In genomic region chr3:171157286-171157685, GRCh38 we compare ENCODE assay signal across 19 cellular contexts.
DNase-seq lines count a peak whose midpoint lies in the region; ATAC-seq and TF ChIP-seq lines count a peak whose summit lies in the region.
"Had no signal": no experiment of that assay in that cellular context is flagged by ENCODE, and none has a peak within 500 bp of the region (broad histone marks: within the 10 kb centered on the region; RNA-seq: fewer than 3 reads in every experiment).

No MANE protein-coding gene starts in this region.

- H3K36me3 Mint-ChIP-seq in Caco-2 (ENCODE audit: insufficient read depth, unreplicated experiment) (peaks cover 22% of the 10 kb centered on the region), WTC11 (peaks cover 49% of the 10 kb centered on the region)
- H3K36me3 Mint-ChIP-seq in activated CD8-positive, alpha-beta memory T cell treated with anti-CD3 and anti-CD28 coated beads, Interleukin-2, amount 10 ng/mL, durations not matched to agents 7 days and 5 days: peaks cover 21% of the 10 kb centered on the region

- no peaks in the 10 kb centered on the region for H3K9me2 ChIP-seq in hepatocyte (replicated peaks; ENCODE audit: insufficient read depth)

- H4K20me1 ChIP-seq in hepatocyte (ENCODE audit: insufficient read depth, poor library complexity, severe bottlenecking): no peaks in the 10 kb centered on the region

- 82% methylated on average over 14 of the region's 14 CpGs for WGBS in hepatocyte (ENCODE audit: low lambda C conversion rate, missing lambda C conversion rate)

- H3K9me3 Mint-ChIP-seq in Caco-2 (ENCODE audit: unreplicated experiment) (peaks cover 4% of the 10 kb centered on the region), WTC11 (peaks cover under 1% of the 10 kb centered on the region; the same call in 1 of the 2 replicates)
- peaks cover under 1% of the 10 kb centered on the region for H3K9me3 Mint-ChIP-seq in activated CD8-positive, alpha-beta memory T cell treated with anti-CD3 and anti-CD28 coated beads, Interleukin-2, amount 10 ng/mL, durations not matched to agents 7 days and 5 days (ENCODE audit: low read depth)
- H3K9me3 Mint-ChIP-seq: activated T-cell treated with anti-CD3 and anti-CD28 coated beads, Interleukin-2, amount 50 U/mL, for 24 hours had no signal

- H3K4me3 ChIP-seq in Caco-2 (ENCODE audit: low read depth, low read length): no peak overlapping the region
- H3K4me3 ChIP-seq in left ventricle myocardium inferior: no peak overlapping the region
- no peak overlapping the region for H3K4me3 ChIP-seq in hepatocyte
- H3K4me3 ChIP-seq: gastrocnemius medialis had no signal

- no peak overlapping the region for H2AFZ ChIP-seq in hepatocyte

- POLR2A ChIA-PET in Caco-2 (lab: Charles Lee): no interaction called here
- POLR2A ChIA-PET in WTC11 (lab: Charles Lee): no interaction called here

- no peaks in the 10 kb centered on the region; the same call in 1 of the 2 replicates for H3K36me3 ChIP-seq in Caco-2 (ENCODE audit: control insufficient read depth, insufficient read depth, low read length)
- peaks cover 32% of the 10 kb centered on the region for H3K36me3 ChIP-seq in left ventricle myocardium inferior
- no peaks in the 10 kb centered on the region for H3K36me3 ChIP-seq in hepatocyte (replicated peaks; ENCODE audit: insufficient read depth, low read depth)
- H3K36me3 ChIP-seq: neutrophil had no signal

- H3K4me3 Mint-ChIP-seq in Caco-2 (ENCODE audit: unreplicated experiment) (no peak overlapping the region), WTC11 (no peak overlapping the region)
- H3K4me3 Mint-ChIP-seq in activated CD8-positive, alpha-beta memory T cell treated with anti-CD3 and anti-CD28 coated beads, Interleukin-2, amount 10 ng/mL, durations not matched to agents 7 days and 5 days: no peak overlapping the region
- H3K4me3 Mint-ChIP-seq: activated T-cell treated with anti-CD3 and anti-CD28 coated beads, Interleukin-2, amount 50 U/mL, for 24 hours; type B pancreatic cell had no signal

- TF ChIP-seq CTCF in Caco-2 (IDR thresholded peaks at IDR 0.05; ENCODE audit: insufficient read depth in 1 of 2, low read depth in 1 of 2, low read length in 1 of 2, severe bottlenecking in 1 of 2, unreplicated experiment in 1 of 2) (no peak), WTC11 (IDR thresholded peaks at IDR 0.05) (no peak), left ventricle myocardium inferior (IDR thresholded peaks at IDR 0.05; ENCODE audit: borderline replicate concordance) (peak; percentile 17), hepatocyte (IDR thresholded peaks at IDR 0.05; ENCODE audit: poor library complexity) (no peak)

- H3K4me1 ChIP-seq in Caco-2 (peaks cover 31% of the 10 kb centered on the region), left ventricle myocardium inferior (peaks cover 17% of the 10 kb centered on the region), hepatocyte (ENCODE audit: insufficient read depth) (no peaks in the 10 kb centered on the region)
- H3K4me1 ChIP-seq: gastrocnemius medialis had no signal

- H3K4me2 ChIP-seq in hepatocyte: no peak overlapping the region

- H3K79me2 ChIP-seq in hepatocyte: no peaks in the 10 kb centered on the region

- H3K27me3 Mint-ChIP-seq in Caco-2 (ENCODE audit: insufficient read depth, unreplicated experiment) (no peaks in the 10 kb centered on the region), WTC11 (ENCODE audit: low read depth) (no peaks in the 10 kb centered on the region)
- no peaks in the 10 kb centered on the region for H3K27me3 Mint-ChIP-seq in activated CD8-positive, alpha-beta memory T cell treated with anti-CD3 and anti-CD28 coated beads, Interleukin-2, amount 10 ng/mL, durations not matched to agents 7 days and 5 days
- H3K27me3 Mint-ChIP-seq: activated T-cell treated with anti-CD3 and anti-CD28 coated beads, Interleukin-2, amount 50 U/mL, for 24 hours had no signal

- H3K27ac ChIP-seq in left ventricle myocardium inferior (replicated peaks) (no peak overlapping the region), hepatocyte (no peak overlapping the region)
- H3K27ac ChIP-seq: gastrocnemius medialis, neutrophil had no signal

- H3K27ac Mint-ChIP-seq in Caco-2 (ENCODE audit: unreplicated experiment) (peak overlapping the region; percentile 97), WTC11 (no peak overlapping the region)
- no peak overlapping the region for H3K27ac Mint-ChIP-seq in activated CD8-positive, alpha-beta memory T cell treated with anti-CD3 and anti-CD28 coated beads, Interleukin-2, amount 10 ng/mL, durations not matched to agents 7 days and 5 days
- H3K27ac Mint-ChIP-seq: type B pancreatic cell had no signal

- H3K4me1 Mint-ChIP-seq in Caco-2 (ENCODE audit: low read depth, unreplicated experiment) (peaks cover 17% of the 10 kb centered on the region), WTC11 (no peaks in the 10 kb centered on the region)
- no peaks in the 10 kb centered on the region for H3K4me1 Mint-ChIP-seq in activated CD8-positive, alpha-beta memory T cell treated with anti-CD3 and anti-CD28 coated beads, Interleukin-2, amount 10 ng/mL, durations not matched to agents 7 days and 5 days

- no peaks in the 10 kb centered on the region for H3K27me3 ChIP-seq in Caco-2 (replicated peaks; ENCODE audit: control insufficient read depth, insufficient read depth, low read length)
- no peaks in the 10 kb centered on the region for H3K27me3 ChIP-seq in left ventricle myocardium inferior (ENCODE audit: low read depth)
- no peaks in the 10 kb centered on the region for H3K27me3 ChIP-seq in hepatocyte
- H3K27me3 ChIP-seq: gastrocnemius medialis, neutrophil had no signal

- CTCF ChIA-PET in Caco-2 (lab: Charles Lee) (interaction anchor here (1.1 to 1.3 kb wide), 4 partner anchors 14 to 381 kb away, joined by 3 to 14 read pairs (median 6); no protein-coding TSS in a partner anchor), WTC11 (lab: Charles Lee) (interaction anchor here (0.5 to 1.5 kb wide), 2 partner anchors 108 to 383 kb away, joined by 4 read pairs; no protein-coding TSS in a partner anchor)
- CTCF ChIA-PET in activated CD8-positive, alpha-beta memory T cell treated with anti-CD3 and anti-CD28 coated beads, Interleukin-2, amount 10 ng/mL, durations not matched to agents 7 days and 5 days (lab: Charles Lee): no interaction called here

- BruUV-seq in Caco-2 (replicated peaks; lab: Mats Ljungman, UMichigan): no TSS peak

- DNase-seq in Caco-2: peak; percentile 82 to 89
- peak; percentile 14 for DNase-seq in WTC11 (ENCODE audit: low spot score)
- peak; percentile 31 for DNase-seq in left ventricle myocardium inferior
- peak in 43 of 56 donors; percentile 16 to 75 (median 49) for DNase-seq in nucleus accumbens (lab: John Stamatoyannopoulos, UW)
- DNase-seq in hepatocyte (ENCODE audit: low spot score): no peak
- no peak for DNase-seq in activated CD8-positive, alpha-beta memory T cell treated with anti-CD3 and anti-CD28 coated beads, Interleukin-2, amount 10 ng/mL, durations not matched to agents 7 days and 5 days
- DNase-seq: activated CD4-positive, CD25-positive, alpha-beta regulatory T cell treated with anti-CD3 and anti-CD28 coated beads, Interleukin-2, amount 50 U/mL, for 72 hours; activated T-cell treated with anti-CD3 and anti-CD28 coated beads, Interleukin-2, amount 50 U/mL, for 24 hours; AML-193; aorta; gastrocnemius medialis; MV-4-11; stimulated activated CD4-positive, alpha-beta T cell treated with anti-CD3 and anti-CD28 coated beads, Interleukin-15, amount 100 ng/mL, for 24 hours; T-helper 1 cell had no signal

- ATAC-seq in WTC11: peak; percentile 60
- ATAC-seq in GM18861 (IDR thresholded peaks at IDR 0.05; ENCODE audit: unreplicated experiment): no peak
- no peak for ATAC-seq in activated CD8-positive, alpha-beta memory T cell treated with anti-CD3 and anti-CD28 coated beads, Interleukin-2, amount 10 ng/mL, durations not matched to agents 7 days and 5 days
- ATAC-seq in HG03097 (IDR thresholded peaks at IDR 0.05; ENCODE audit: low FRiP score, unreplicated experiment): no peak
- ATAC-seq: left lobe of liver had no signal

- intact Hi-C loops in Caco-2 (cut with micrococcal nuclease; ENCODE audit: unreplicated experiment): loop anchor here (1.0 to 2.0 kb wide), 3 partner anchors 27 to 102 kb away; no protein-coding TSS in a partner anchor
- intact Hi-C loops in left ventricle myocardium inferior (cut with micrococcal nuclease): loop anchor here (10.0 kb wide), 1 partner anchor 408 kb away; no protein-coding TSS in a partner anchor

- H3K9me3 ChIP-seq in Caco-2 (no peaks in the 10 kb centered on the region), left ventricle myocardium inferior (replicated peaks) (peaks cover 3% of the 10 kb centered on the region), hepatocyte (ENCODE audit: low read depth) (no peaks in the 10 kb centered on the region)
- H3K9me3 ChIP-seq: gastrocnemius medialis, neutrophil had no signal

TF ChIP-seq in WTC11, 78 proteins besides CTCF, POLR2A, EP300 and RAD21 (continues in another document):
- no peak for TF ChIP-seq SMAD3 (CRISPR knock-in tag; IDR thresholded peaks at IDR 0.05; ENCODE audit: borderline replicate concordance)
- no peak for TF ChIP-seq MXD4 (CRISPR knock-in tag; IDR thresholded peaks at IDR 0.05; ENCODE audit: borderline replicate concordance)
- TF ChIP-seq, protein P1, sequence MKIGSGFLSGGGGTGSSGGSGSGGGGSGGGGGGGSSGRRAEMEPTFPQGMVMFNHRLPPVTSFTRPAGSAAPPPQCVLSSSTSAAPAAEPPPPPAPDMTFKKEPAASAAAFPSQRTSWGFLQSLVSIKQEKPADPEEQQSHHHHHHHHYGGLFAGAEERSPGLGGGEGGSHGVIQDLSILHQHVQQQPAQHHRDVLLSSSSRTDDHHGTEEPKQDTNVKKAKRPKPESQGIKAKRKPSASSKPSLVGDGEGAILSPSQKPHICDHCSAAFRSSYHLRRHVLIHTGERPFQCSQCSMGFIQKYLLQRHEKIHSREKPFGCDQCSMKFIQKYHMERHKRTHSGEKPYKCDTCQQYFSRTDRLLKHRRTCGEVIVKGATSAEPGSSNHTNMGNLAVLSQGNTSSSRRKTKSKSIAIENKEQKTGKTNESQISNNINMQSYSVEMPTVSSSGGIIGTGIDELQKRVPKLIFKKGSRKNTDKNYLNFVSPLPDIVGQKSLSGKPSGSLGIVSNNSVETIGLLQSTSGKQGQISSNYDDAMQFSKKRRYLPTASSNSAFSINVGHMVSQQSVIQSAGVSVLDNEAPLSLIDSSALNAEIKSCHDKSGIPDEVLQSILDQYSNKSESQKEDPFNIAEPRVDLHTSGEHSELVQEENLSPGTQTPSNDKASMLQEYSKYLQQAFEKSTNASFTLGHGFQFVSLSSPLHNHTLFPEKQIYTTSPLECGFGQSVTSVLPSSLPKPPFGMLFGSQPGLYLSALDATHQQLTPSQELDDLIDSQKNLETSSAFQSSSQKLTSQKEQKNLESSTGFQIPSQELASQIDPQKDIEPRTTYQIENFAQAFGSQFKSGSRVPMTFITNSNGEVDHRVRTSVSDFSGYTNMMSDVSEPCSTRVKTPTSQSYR (CRISPR knock-in tag; IDR thresholded peaks at IDR 0.05): no peak

Comparison
In these comparisons a context has a peak if more than half of its experiments do, and no peak if none do; other contexts are left out.
1. DNase-seq: peak in Caco-2 (2 of 2), WTC11 (single experiment), left ventricle myocardium inferior (single experiment) and nucleus accumbens (43 of 56); none in hepatocyte (single experiment) and activated CD8-positive, alpha-beta memory T cell treated with anti-CD3 and anti-CD28 coated beads, Interleukin-2, amount 10 ng/mL, durations not matched to agents 7 days and 5 days (single experiment).